1 cellular context compared by ENCODE assay signal in the genomic region with DNA sequence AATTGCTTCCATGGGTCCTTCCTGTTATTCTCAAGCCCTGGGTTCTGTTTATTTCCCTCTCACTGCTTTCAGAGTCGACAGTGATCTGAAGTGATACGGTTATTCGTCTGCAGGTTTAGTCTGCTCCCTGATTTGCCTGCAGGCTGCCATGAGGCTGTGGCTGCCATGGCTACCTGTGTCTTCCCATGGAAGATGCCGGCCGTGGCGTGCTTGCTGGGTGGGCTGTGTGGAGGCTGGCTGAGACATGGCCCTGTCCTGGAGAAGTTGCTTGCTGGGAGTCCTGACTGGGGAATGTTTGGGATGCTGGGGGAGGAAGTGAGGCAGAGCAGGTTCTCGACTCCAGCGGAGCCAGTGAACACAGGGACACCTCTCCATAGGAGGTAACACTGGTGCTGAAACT.
TF ChIP-seq lines count a peak whose summit lies in the region.

No MANE protein-coding gene starts in this region.

TF ChIP-seq in IMR-90, 13 proteins besides CTCF, POLR2A, EP300 and RAD21 (continued from another document):
- TF ChIP-seq NFE2L2 (IDR thresholded peaks at IDR 0.05; ENCODE audit: low read depth, low read length) (no peak), BHLHE40 (IDR thresholded peaks at IDR 0.05; ENCODE audit: low read depth, low read length) (no peak), FOS (IDR thresholded peaks at IDR 0.05; ENCODE audit: low read depth, low read length) (no peak), MAZ (IDR thresholded peaks at IDR 0.05; ENCODE audit: borderline replicate concordance, low read depth, low read length) (no peak), USF2 (IDR thresholded peaks at IDR 0.05; ENCODE audit: low read depth, low read length) (no peak), SMC3 (IDR thresholded peaks at IDR 0.05; ENCODE audit: low read depth, low read length) (no peak)
- TF ChIP-seq, protein P1, sequence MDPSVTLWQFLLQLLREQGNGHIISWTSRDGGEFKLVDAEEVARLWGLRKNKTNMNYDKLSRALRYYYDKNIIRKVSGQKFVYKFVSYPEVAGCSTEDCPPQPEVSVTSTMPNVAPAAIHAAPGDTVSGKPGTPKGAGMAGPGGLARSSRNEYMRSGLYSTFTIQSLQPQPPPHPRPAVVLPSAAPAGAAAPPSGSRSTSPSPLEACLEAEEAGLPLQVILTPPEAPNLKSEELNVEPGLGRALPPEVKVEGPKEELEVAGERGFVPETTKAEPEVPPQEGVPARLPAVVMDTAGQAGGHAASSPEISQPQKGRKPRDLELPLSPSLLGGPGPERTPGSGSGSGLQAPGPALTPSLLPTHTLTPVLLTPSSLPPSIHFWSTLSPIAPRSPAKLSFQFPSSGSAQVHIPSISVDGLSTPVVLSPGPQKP (IDR thresholded peaks at IDR 0.05; ENCODE audit: borderline replicate concordance, low read depth, low read length) = no peak
